ENCODE assay signal across 1 cellular context in genomic region chr4:140048419-140049022, GRCh38.
TF ChIP-seq lines count a peak whose summit lies in the region.

No MANE protein-coding gene starts in this region.

TF ChIP-seq in H1, 55 proteins besides CTCF, POLR2A, EP300 and RAD21 (continued from another document):
- TF ChIP-seq KDM5A (IDR thresholded peaks at IDR 0.05; ENCODE audit: low read length), result no peak
- no peak for TF ChIP-seq SIRT6 (IDR thresholded peaks at IDR 0.05; ENCODE audit: low read length)
- TF ChIP-seq GTF2F1 (IDR thresholded peaks at IDR 0.05; ENCODE audit: borderline replicate concordance, low read depth, low read length), result no peak
- TF ChIP-seq CTBP2 (IDR thresholded peaks at IDR 0.05; ENCODE audit: borderline replicate concordance, insufficient read depth, insufficient read length, low read length), result no peak
- TF ChIP-seq SRF (IDR thresholded peaks at IDR 0.05; ENCODE audit: low read depth, low read length), result no peak
- no peak for TF ChIP-seq CHD2 (IDR thresholded peaks at IDR 0.05; ENCODE audit: low read length)
- TF ChIP-seq SIX5 (IDR thresholded peaks at IDR 0.05; ENCODE audit: low read depth, low read length), result no peak
